ENCODE assay signal across 1 cellular context in the genomic region with DNA sequence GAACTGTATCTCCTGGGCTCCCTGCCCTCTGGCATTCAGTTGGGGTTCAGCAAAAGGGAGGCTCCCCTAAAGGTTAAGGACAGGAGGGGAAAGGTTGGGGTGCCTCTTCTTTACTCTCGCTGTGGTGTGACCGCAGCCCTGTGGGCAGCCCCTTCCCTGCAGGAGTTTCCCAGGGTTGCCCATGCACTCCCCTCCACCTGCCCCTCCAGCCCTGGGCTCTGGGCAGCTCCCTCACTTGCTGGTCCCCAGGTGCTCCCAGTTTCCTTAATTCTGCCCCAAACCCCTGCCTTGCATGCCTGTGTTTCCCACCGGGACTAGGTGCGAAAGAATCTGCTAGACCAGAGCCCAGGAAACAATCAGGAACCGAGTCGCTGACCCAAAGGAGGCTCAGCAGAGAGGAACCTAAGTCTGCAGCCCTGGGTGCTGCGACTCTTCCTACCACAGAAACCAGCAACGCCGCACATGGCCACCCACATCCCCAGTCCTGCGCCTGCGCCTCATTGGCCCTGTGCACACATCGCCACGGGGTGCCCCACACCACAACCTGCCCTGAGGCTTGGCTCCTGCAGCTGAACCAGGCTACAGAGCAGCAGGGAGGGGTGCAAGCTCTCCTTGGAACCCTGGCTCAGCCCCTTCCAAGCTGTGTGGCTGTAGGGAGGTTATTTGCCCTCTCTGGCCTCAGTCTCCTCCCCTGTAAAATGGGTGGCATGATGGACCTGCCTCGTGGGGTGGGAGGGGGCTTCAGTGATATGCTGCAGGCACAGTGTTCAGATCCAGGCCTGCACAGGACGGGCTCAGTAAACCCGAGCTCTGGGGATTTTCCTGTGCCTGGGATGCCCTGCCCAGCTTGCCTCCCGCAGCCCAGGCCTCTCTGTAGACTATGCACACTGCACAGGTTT.
TF ChIP-seq lines count a peak whose summit lies in the region.

No MANE protein-coding gene starts in this region.

TF ChIP-seq in GM12878, 131 proteins besides CTCF, POLR2A, EP300 and RAD21 (continued from another document):
- TF ChIP-seq, protein P1, sequence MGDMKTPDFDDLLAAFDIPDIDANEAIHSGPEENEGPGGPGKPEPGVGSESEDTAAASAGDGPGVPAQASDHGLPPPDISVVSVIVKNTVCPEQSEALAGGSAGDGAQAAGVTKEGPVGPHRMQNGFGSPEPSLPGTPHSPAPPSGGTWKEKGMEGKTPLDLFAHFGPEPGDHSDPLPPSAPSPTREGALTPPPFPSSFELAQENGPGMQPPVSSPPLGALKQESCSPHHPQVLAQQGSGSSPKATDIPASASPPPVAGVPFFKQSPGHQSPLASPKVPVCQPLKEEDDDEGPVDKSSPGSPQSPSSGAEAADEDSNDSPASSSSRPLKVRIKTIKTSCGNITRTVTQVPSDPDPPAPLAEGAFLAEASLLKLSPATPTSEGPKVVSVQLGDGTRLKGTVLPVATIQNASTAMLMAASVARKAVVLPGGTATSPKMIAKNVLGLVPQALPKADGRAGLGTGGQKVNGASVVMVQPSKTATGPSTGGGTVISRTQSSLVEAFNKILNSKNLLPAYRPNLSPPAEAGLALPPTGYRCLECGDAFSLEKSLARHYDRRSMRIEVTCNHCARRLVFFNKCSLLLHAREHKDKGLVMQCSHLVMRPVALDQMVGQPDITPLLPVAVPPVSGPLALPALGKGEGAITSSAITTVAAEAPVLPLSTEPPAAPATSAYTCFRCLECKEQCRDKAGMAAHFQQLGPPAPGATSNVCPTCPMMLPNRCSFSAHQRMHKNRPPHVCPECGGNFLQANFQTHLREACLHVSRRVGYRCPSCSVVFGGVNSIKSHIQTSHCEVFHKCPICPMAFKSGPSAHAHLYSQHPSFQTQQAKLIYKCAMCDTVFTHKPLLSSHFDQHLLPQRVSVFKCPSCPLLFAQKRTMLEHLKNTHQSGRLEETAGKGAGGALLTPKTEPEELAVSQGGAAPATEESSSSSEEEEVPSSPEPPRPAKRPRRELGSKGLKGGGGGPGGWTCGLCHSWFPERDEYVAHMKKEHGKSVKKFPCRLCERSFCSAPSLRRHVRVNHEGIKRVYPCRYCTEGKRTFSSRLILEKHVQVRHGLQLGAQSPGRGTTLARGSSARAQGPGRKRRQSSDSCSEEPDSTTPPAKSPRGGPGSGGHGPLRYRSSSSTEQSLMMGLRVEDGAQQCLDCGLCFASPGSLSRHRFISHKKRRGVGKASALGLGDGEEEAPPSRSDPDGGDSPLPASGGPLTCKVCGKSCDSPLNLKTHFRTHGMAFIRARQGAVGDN (IDR thresholded peaks at IDR 0.05), result no peak; the same call in 1 of the 2 replicates
- no peak for TF ChIP-seq TARDBP (IDR thresholded peaks at IDR 0.05; ENCODE audit: borderline replicate concordance)
- peak; percentile 49; the same call in 1 of the 2 replicates for TF ChIP-seq NFIC (IDR thresholded peaks at IDR 0.05; ENCODE audit: low read depth, low read length)
- TF ChIP-seq MYC (IDR thresholded peaks at IDR 0.05; ENCODE audit: insufficient read depth, insufficient read length, insufficient replicate concordance, low read length, severe bottlenecking), result no peak
- TF ChIP-seq PML (IDR thresholded peaks at IDR 0.05; ENCODE audit: low read length), result no peak
- no peak for TF ChIP-seq RELA (IDR thresholded peaks at IDR 0.05; ENCODE audit: borderline replicate concordance, partially characterized antibody)
- no peak for TF ChIP-seq SP1 (IDR thresholded peaks at IDR 0.05; ENCODE audit: low read depth, low read length)
- TF ChIP-seq SMC3 (IDR thresholded peaks at IDR 0.05; ENCODE audit: borderline replicate concordance, low read length), result no peak
- TF ChIP-seq CBX5 (IDR thresholded peaks at IDR 0.05; ENCODE audit: low read depth), result no peak
- no peak for TF ChIP-seq POU2F2 (IDR thresholded peaks at IDR 0.05; ENCODE audit: borderline replicate concordance, low read depth, low read length)
- TF ChIP-seq NBN (IDR thresholded peaks at IDR 0.05), result no peak
- no peak for TF ChIP-seq SREBF2 (IDR thresholded peaks at IDR 0.05; ENCODE audit: low read length)
- TF ChIP-seq CEBPB (IDR thresholded peaks at IDR 0.05; ENCODE audit: borderline replicate concordance in 1 of 2, low read depth in 2 of 2, low read length in 2 of 2), result no peak
- no peak for TF ChIP-seq KDM1A (IDR thresholded peaks at IDR 0.05; ENCODE audit: borderline replicate concordance)
- peak; percentile 64; the same call in 1 of the 2 replicates for TF ChIP-seq DPF2 (IDR thresholded peaks at IDR 0.05)
- TF ChIP-seq IKZF2 (IDR thresholded peaks at IDR 0.05), result peak; percentile 60 to 62; a peak in 3 of 4 replicates
- no peak for TF ChIP-seq ZBED1 (IDR thresholded peaks at IDR 0.05; ENCODE audit: borderline replicate concordance)
- TF ChIP-seq ESRRA (IDR thresholded peaks at IDR 0.05; ENCODE audit: low read length), result no peak
- TF ChIP-seq EZH2 (IDR thresholded peaks at IDR 0.05; ENCODE audit: borderline replicate concordance, control insufficient read depth, low read depth, low read length), result no peak
- no peak for TF ChIP-seq SMAD1 (IDR thresholded peaks at IDR 0.05; ENCODE audit: low read depth, partially characterized antibody)
- peak; percentile 20; the same call in 1 of the 2 replicates for TF ChIP-seq HDGF (IDR thresholded peaks at IDR 0.05)
- TF ChIP-seq ATF7 (IDR thresholded peaks at IDR 0.05; ENCODE audit: low read depth), result no peak
- TF ChIP-seq SUZ12 (IDR thresholded peaks at IDR 0.05; ENCODE audit: unreplicated experiment), result no peak
- TF ChIP-seq BCL3 (IDR thresholded peaks at IDR 0.05; ENCODE audit: borderline replicate concordance, insufficient read depth, low read depth, low read length, poor library complexity, severe bottlenecking), result no peak
- TF ChIP-seq, protein P2, sequence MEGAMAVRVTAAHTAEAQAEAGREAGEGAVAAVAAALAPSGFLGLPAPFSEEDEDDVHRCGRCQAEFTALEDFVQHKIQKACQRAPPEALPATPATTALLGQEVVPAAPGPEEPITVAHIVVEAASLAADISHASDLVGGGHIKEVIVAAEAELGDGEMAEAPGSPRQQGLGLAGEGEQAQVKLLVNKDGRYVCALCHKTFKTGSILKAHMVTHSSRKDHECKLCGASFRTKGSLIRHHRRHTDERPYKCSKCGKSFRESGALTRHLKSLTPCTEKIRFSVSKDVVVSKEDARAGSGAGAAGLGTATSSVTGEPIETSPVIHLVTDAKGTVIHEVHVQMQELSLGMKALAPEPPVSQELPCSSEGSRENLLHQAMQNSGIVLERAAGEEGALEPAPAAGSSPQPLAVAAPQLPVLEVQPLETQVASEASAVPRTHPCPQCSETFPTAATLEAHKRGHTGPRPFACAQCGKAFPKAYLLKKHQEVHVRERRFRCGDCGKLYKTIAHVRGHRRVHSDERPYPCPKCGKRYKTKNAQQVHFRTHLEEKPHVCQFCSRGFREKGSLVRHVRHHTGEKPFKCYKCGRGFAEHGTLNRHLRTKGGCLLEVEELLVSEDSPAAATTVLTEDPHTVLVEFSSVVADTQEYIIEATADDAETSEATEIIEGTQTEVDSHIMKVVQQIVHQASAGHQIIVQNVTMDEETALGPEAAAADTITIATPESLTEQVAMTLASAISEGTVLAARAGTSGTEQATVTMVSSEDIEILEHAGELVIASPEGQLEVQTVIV (IDR thresholded peaks at IDR 0.05; ENCODE audit: borderline replicate concordance, partially characterized antibody), result no peak
- no peak for TF ChIP-seq PAX8 (IDR thresholded peaks at IDR 0.05)
